ENCODE assay signal across 11 cellular contexts in genomic region chr10:101961591-101962498, GRCh38.
DNase-seq lines count a peak whose midpoint lies in the region; ATAC-seq, FAIRE-seq and TF ChIP-seq lines count a peak whose summit lies in the region.
"Had no signal": no experiment of that assay in that cellular context is flagged by ENCODE, and none has a peak within 500 bp of the region (broad histone marks: within the 10 kb centered on the region; RNA-seq: fewer than 3 reads in every experiment).

No MANE protein-coding gene starts in this region.

- H3K36me3 ChIP-seq in mammary epithelial cell (ENCODE audit: insufficient read depth, low read length): peaks cover 5% of the 10 kb centered on the region
- peaks cover 0 to 15% (median 0%) of the 10 kb centered on the region in 3 donors for H3K36me3 ChIP-seq in tibial artery
- peaks cover 0 to 5% (median 0%) of the 10 kb centered on the region in 3 experiments for H3K36me3 ChIP-seq in naive thymus-derived CD4-positive, alpha-beta T cell (ENCODE audit: control insufficient read depth in 2 of 3, insufficient read depth in 3 of 3, low read length in 3 of 3)

- no peaks in the 10 kb centered on the region for H3K27me3 Mint-ChIP-seq in MCF 10A (ENCODE audit: insufficient read depth, unreplicated experiment)
- H3K27me3 Mint-ChIP-seq in naive thymus-derived CD4-positive, alpha-beta T cell: no peaks in the 10 kb centered on the region

- H3K9ac ChIP-seq in mammary epithelial cell (ENCODE audit: insufficient read depth, low read length): no peak overlapping the region
- H3K9ac ChIP-seq: BLaER1 had no signal

- H3K4me1 Mint-ChIP-seq in MCF 10A (ENCODE audit: insufficient read depth, unreplicated experiment): no peaks in the 10 kb centered on the region
- peaks cover 0 to 10% (median 5%) of the 10 kb centered on the region in 7 donors for H3K4me1 Mint-ChIP-seq in naive thymus-derived CD4-positive, alpha-beta T cell

- H3K9me3 ChIP-seq in mammary epithelial cell (replicated peaks; ENCODE audit: insufficient read depth, low read length) (no peaks in the 10 kb centered on the region), tibial artery (no peaks in the 10 kb centered on the region)
- H3K9me3 ChIP-seq in naive thymus-derived CD4-positive, alpha-beta T cell (ENCODE audit: control insufficient read depth in 2 of 3, low read length in 3 of 3): no peaks in the 10 kb centered on the region
- H3K9me3 ChIP-seq: BLaER1 had no signal

- BruUV-seq in MCF 10A (replicated peaks; lab: Mats Ljungman, UMichigan) (no TSS peak), mammary epithelial cell (replicated peaks; lab: Mats Ljungman, UMichigan) (no TSS peak)

- TF ChIP-seq CTCF in MCF 10A (IDR thresholded peaks at IDR 0.05; ENCODE audit: unreplicated experiment) (no peak), mammary epithelial cell (conservative IDR thresholded peaks at IDR 0.05 in 1 of 2, IDR thresholded peaks at IDR 0.05 in 1 of 2; ENCODE audit: extremely low read depth in 1 of 2, insufficient read depth in 1 of 2, low read depth in 1 of 2, low read length in 2 of 2) (no peak), tibial artery (IDR thresholded peaks at IDR 0.05) (no peak), D721Med (IDR thresholded peaks at IDR 0.05; ENCODE audit: insufficient read depth, missing control alignments) (no peak)

- CTCF ChIA-PET in MCF 10A (lab: Yijun Ruan, JAX) (interaction anchor here (0.6 to 1.5 kb wide), 7 partner anchors 10 to 127 kb away, joined by 3 to 4 read pairs (median 3); no protein-coding TSS in a partner anchor), mammary epithelial cell (lab: Charles Lee; ENCODE audit: low non-redundant PET) (interaction anchor here (0.7 kb wide), 1 partner anchor 37 kb away, joined by 8 read pairs; no protein-coding TSS in a partner anchor)
- CTCF ChIA-PET in naive thymus-derived CD4-positive, alpha-beta T cell (lab: Charles Lee): interaction anchor here (0.5 to 0.7 kb wide), 2 partner anchors 51 to 72 kb away, joined by 3 read pairs; no protein-coding TSS in a partner anchor

- H3K4me1 ChIP-seq in mammary epithelial cell (ENCODE audit: insufficient read depth, low read length): no peaks in the 10 kb centered on the region
- peaks cover 0 to 16% (median 4%) of the 10 kb centered on the region in 4 donors for H3K4me1 ChIP-seq in tibial artery
- no peaks in the 10 kb centered on the region for H3K4me1 ChIP-seq in naive thymus-derived CD4-positive, alpha-beta T cell (ENCODE audit: control insufficient read depth in 2 of 2, insufficient read depth in 2 of 2, low read length in 2 of 2)
- H3K4me1 ChIP-seq: BLaER1 had no signal

- in situ Hi-C loops in mammary epithelial cell (cut with MboI; ENCODE audit: low sequenced_read_pairs in 2 of 2): no loop called here

- H3K27ac ChIP-seq in mammary epithelial cell (ENCODE audit: insufficient read depth, low read depth, low read length): no peak overlapping the region
- peak overlapping the region; percentile 60 for H3K27ac ChIP-seq in tibial artery
- no peak overlapping the region for H3K27ac ChIP-seq in naive thymus-derived CD4-positive, alpha-beta T cell (ENCODE audit: low read depth, low read length)
- H3K27ac ChIP-seq: BLaER1 had no signal

- no peaks in the 10 kb centered on the region for H3K27me3 ChIP-seq in mammary epithelial cell (ENCODE audit: insufficient read depth, low read length)
- H3K27me3 ChIP-seq in tibial artery: no peaks in the 10 kb centered on the region
- H3K27me3 ChIP-seq in naive thymus-derived CD4-positive, alpha-beta T cell (ENCODE audit: control insufficient read depth in 2 of 2, insufficient read depth in 2 of 2, low read length in 2 of 2): no peaks in the 10 kb centered on the region
- H3K27me3 ChIP-seq: BLaER1 had no signal

- H3K79me2 ChIP-seq in mammary epithelial cell (ENCODE audit: insufficient read depth, low read length): no peaks in the 10 kb centered on the region

- POLR2A ChIA-PET in MCF 10A (lab: Yijun Ruan, JAX): interaction anchor here (0.6 to 0.7 kb wide), 2 partner anchors 37 to 244 kb away, joined by 3 read pairs; no protein-coding TSS in a partner anchor
- POLR2A ChIA-PET in naive thymus-derived CD4-positive, alpha-beta T cell (lab: Charles Lee): no interaction called here

- H3K36me3 Mint-ChIP-seq in MCF 10A (ENCODE audit: insufficient read depth, unreplicated experiment): peaks cover 50% of the 10 kb centered on the region
- peaks cover 2 to 55% (median 28%) of the 10 kb centered on the region in 5 donors for H3K36me3 Mint-ChIP-seq in naive thymus-derived CD4-positive, alpha-beta T cell

- ATAC-seq in left ventricle myocardium superior: peak; percentile 90
- ATAC-seq in GM19351 (IDR thresholded peaks at IDR 0.05; ENCODE audit: unreplicated experiment): no peak
- ATAC-seq in naive thymus-derived CD4-positive, alpha-beta T cell: no peak

- no peak overlapping the region for H3K4me3 Mint-ChIP-seq in MCF 10A (ENCODE audit: unreplicated experiment)
- no peak overlapping the region for H3K4me3 Mint-ChIP-seq in naive thymus-derived CD4-positive, alpha-beta T cell

- 86% methylated on average over 5 of the region's 5 CpGs for WGBS in mammary epithelial cell (ENCODE audit: low coverage, missing lambda C conversion rate)

- intact Hi-C loops in MCF 10A (cut with micrococcal nuclease): no loop called here
- intact Hi-C loops in mammary epithelial cell (cut with micrococcal nuclease): no loop called here
- intact Hi-C loops in left ventricle myocardium superior (cut with micrococcal nuclease): no loop called here
- intact Hi-C loops in tibial artery (cut with DNase I; ENCODE audit: low total_unique reads): no loop called here
- intact Hi-C loops in naive thymus-derived CD4-positive, alpha-beta T cell (cut with micrococcal nuclease): no loop called here

- no peak overlapping the region for H3K4me2 ChIP-seq in mammary epithelial cell (ENCODE audit: insufficient read depth, low read depth, low read length)
- H3K4me2 ChIP-seq: BLaER1 had no signal

- DNase-seq in MCF 10A (ENCODE audit: unreplicated experiment): peak; percentile 18
- no peak for DNase-seq in mammary epithelial cell
- peak; percentile 84 for DNase-seq in amniotic epithelial cell (ENCODE audit: low read depth)
- peak; percentile 33 for DNase-seq in left ventricle myocardium superior
- peak; percentile 51 to 76 for DNase-seq in tibial artery
- DNase-seq in naive thymus-derived CD4-positive, alpha-beta T cell: no peak
- DNase-seq in D721Med (ENCODE audit: insufficient read length, low spot score): no peak
- DNase-seq: NCI-H2107; stimulated activated naive CD4-positive, alpha-beta T cell treated with Interleukin-2 at 50 U/mL for 16 hours had no signal

- no peaks in the 10 kb centered on the region for H4K20me1 ChIP-seq in mammary epithelial cell (ENCODE audit: insufficient read depth, low read length)

- H3K27ac Mint-ChIP-seq in MCF 10A (ENCODE audit: low read depth, unreplicated experiment): no peak overlapping the region
- no peak overlapping the region for H3K27ac Mint-ChIP-seq in naive thymus-derived CD4-positive, alpha-beta T cell

- no peaks in the 10 kb centered on the region for H3K9me3 Mint-ChIP-seq in MCF 10A (ENCODE audit: unreplicated experiment)
- no peaks in the 10 kb centered on the region for H3K9me3 Mint-ChIP-seq in naive thymus-derived CD4-positive, alpha-beta T cell

- dilution Hi-C loops in mammary epithelial cell (cut with HindIII; ENCODE audit: low sequenced_read_pairs): no loop called here

- no peak overlapping the region for H2AFZ ChIP-seq in mammary epithelial cell (ENCODE audit: low read depth, low read length)

- H3K4me3 ChIP-seq in mammary epithelial cell (replicated peaks in 1 of 3; ENCODE audit: insufficient read depth in 1 of 3, low read depth in 2 of 3, low read length in 3 of 3): no peak overlapping the region
- no peak overlapping the region for H3K4me3 ChIP-seq in tibial artery
- H3K4me3 ChIP-seq in naive thymus-derived CD4-positive, alpha-beta T cell (ENCODE audit: low read length): no peak overlapping the region
- H3K4me3 ChIP-seq: BLaER1 had no signal

- FAIRE-seq in D721Med (lab: Jason Lieb, UNC): no peak

Comparison
In these comparisons a context has a peak if more than half of its experiments do, and no peak if none do; other contexts are left out.
1. DNase-seq: peak in MCF 10A (single experiment), amniotic epithelial cell (single experiment), left ventricle myocardium superior (single experiment) and tibial artery (2 of 2); none in mammary epithelial cell (single experiment), naive thymus-derived CD4-positive, alpha-beta T cell (0 of 9) and D721Med (single experiment).
2. H3K27ac ChIP-seq: peak in tibial artery (2 of 2); none in mammary epithelial cell (single experiment) and naive thymus-derived CD4-positive, alpha-beta T cell (single experiment).